Comparison of ENCODE assay signal across 8 cellular contexts in genomic region chr3:150409125-150409526, GRCh38. TPM values are rescaled to one million over a fixed set of nuclear protein-coding genes. Genes with fewer than 3 reads are reported as not detected.
DNase-seq lines count a peak whose midpoint lies in the region; TF ChIP-seq lines count a peak whose summit lies in the region.

No MANE protein-coding gene starts in this region.

- peaks cover 54% of the 10 kb centered on the region for H3K79me2 ChIP-seq in DOHH2 (ENCODE audit: control insufficient read depth, low read length)

- no peaks in the 10 kb centered on the region for H3K9me2 ChIP-seq in DOHH2 (replicated peaks; ENCODE audit: control insufficient read depth, low read length)

- peak overlapping the region; percentile 87 for H3K4me2 ChIP-seq in DOHH2 (ENCODE audit: low read length)

- no peak for TF ChIP-seq CTCF in DOHH2 (IDR thresholded peaks at IDR 0.05; ENCODE audit: low read depth, low read length, poor library complexity, severe bottlenecking)
- no peak for TF ChIP-seq CTCF in cardiac fibroblast (IDR thresholded peaks at IDR 0.05; ENCODE audit: low read depth, low read length)

- peak overlapping the region; percentile 98 for H3K4me3 ChIP-seq in DOHH2 (ENCODE audit: low read length)
- peak overlapping the region; percentile 93 for H3K4me3 ChIP-seq in HUES64 (ENCODE audit: low read length)
- H3K4me3 ChIP-seq in cardiac fibroblast (replicated peaks in 1 of 2; ENCODE audit: low read depth in 2 of 2, low read length in 2 of 2) = peak overlapping the region; percentile 90 to 92
- H3K4me3 ChIP-seq in mucosa of rectum (ENCODE audit: low read length in 2 of 2) = peak overlapping the region; percentile 98 to 99

- H3K9ac ChIP-seq in HUES64 (ENCODE audit: low read depth, low read length) (peak overlapping the region; percentile 91), mucosa of rectum (ENCODE audit: low read depth in 1 of 2, low read length in 2 of 2) (peak overlapping the region; percentile 99 to 100)

- H4K20me1 ChIP-seq in DOHH2 (ENCODE audit: control insufficient read depth, insufficient read depth, low read depth, low read length) = peaks cover 34% of the 10 kb centered on the region

- no peaks in the 10 kb centered on the region for H3K9me3 ChIP-seq in DOHH2 (ENCODE audit: control insufficient read depth, insufficient read depth, low read length)
- no peaks in the 10 kb centered on the region for H3K9me3 ChIP-seq in HUES64 (ENCODE audit: insufficient read depth, low read depth, low read length)
- H3K9me3 ChIP-seq in mucosa of rectum (ENCODE audit: control insufficient read depth in 2 of 2, low read length in 2 of 2) = no peaks in the 10 kb centered on the region

- WGBS in HUES64 = under 1% methylated on average over 31 of the region's 31 CpGs

- H3K27me3 ChIP-seq in DOHH2 (ENCODE audit: control insufficient read depth, low read length) (no peaks in the 10 kb centered on the region), HUES64 (ENCODE audit: insufficient read depth, low read length) (no peaks in the 10 kb centered on the region), mucosa of rectum (ENCODE audit: control insufficient read depth in 2 of 2, insufficient read depth in 2 of 2, low read length in 2 of 2) (no peaks in the 10 kb centered on the region)

- H3K27ac ChIP-seq in DOHH2 (ENCODE audit: low read depth, low read length) (peak overlapping the region; percentile 94), HUES64 (ENCODE audit: low read depth, low read length) (peak overlapping the region; percentile 99), mucosa of rectum (ENCODE audit: low read depth in 2 of 2, low read length in 2 of 2) (peak overlapping the region; percentile 99)

- no peaks in the 10 kb centered on the region; the same call in 1 of the 2 replicates for H3F3A ChIP-seq in DOHH2 (ENCODE audit: control insufficient read depth, insufficient read depth)

- peaks cover 27% of the 10 kb centered on the region for H3K4me1 ChIP-seq in DOHH2 (ENCODE audit: control insufficient read depth, low read length)
- H3K4me1 ChIP-seq in HUES64 (ENCODE audit: insufficient read depth, low read length) = peaks cover 38% of the 10 kb centered on the region
- peaks cover 0 to 23% of the 10 kb centered on the region in 2 donors for H3K4me1 ChIP-seq in mucosa of rectum (ENCODE audit: control insufficient read depth in 2 of 2, insufficient read depth in 2 of 2, low read length in 2 of 2)

- no peak for DNase-seq in cardiac fibroblast (ENCODE audit: low read depth in 2 of 2)
- DNase-seq in NCI-H510A treated with DMSO at 0.1 percent for 48 hours (lab: John Stamatoyannopoulos, UW) = no peak
- no peak for DNase-seq in GDM1 (lab: John Stamatoyannopoulos, UW)
- no peak for DNase-seq in AML-193 (lab: John Stamatoyannopoulos, UW)
- DNase-seq in activated CD4-positive, alpha-beta T cell treated with anti-CD3 and anti-CD28 coated beads, Interleukin-2, amount 50 U/mL, for 48 hours = no peak

- H3K36me3 ChIP-seq in DOHH2 (ENCODE audit: control insufficient read depth, low read length) = peaks cover 47% of the 10 kb centered on the region
- peaks cover 11% of the 10 kb centered on the region; the same call in 1 of the 2 replicates for H3K36me3 ChIP-seq in HUES64 (ENCODE audit: insufficient read depth, low read length)
- no peaks in the 10 kb centered on the region for H3K36me3 ChIP-seq in mucosa of rectum (ENCODE audit: control insufficient read depth in 2 of 2, insufficient read depth in 2 of 2, low read length in 2 of 2)

RNA-seq across cellular contexts. Expression of gene TSC22D2, which starts 1.0 kb away (rescaled TPM):
- polyA plus RNA-seq in HUES64 (2013, experiment 1 of 2) = 18.3 TPM
- 17.1 TPM for polyA plus RNA-seq in HUES64 (2013, experiment 2 of 2)
